ENCODE assay signal across 27 cellular contexts in genomic region chr20:43007525-43007924, GRCh38.
"Had no signal": no experiment of that assay in that cellular context is flagged by ENCODE, and none has a peak within 500 bp of the region (broad histone marks: within the 10 kb centered on the region; RNA-seq: fewer than 3 reads in every experiment).

No MANE protein-coding gene starts in this region.

- H3K36me3 ChIP-seq: esophagus squamous epithelium, heart right ventricle, left ventricle myocardium inferior, lower lobe of right lung, neutrophil, pancreas, right lobe of liver, stomach, thyroid gland, vagina had no signal

- H3K27ac Mint-ChIP-seq: memory B cell; natural killer cell; progenitor cell of endocrine pancreas; stimulated activated effector memory CD8-positive, alpha-beta T cell treated with anti-CD3 and anti-CD28 coated beads, Interleukin-12 subunit alpha, Interleukin-12 subunit beta, amount 100 ng/mL, for 72 hours had no signal

- H3K4me3 ChIP-seq: coronary artery, esophagus squamous epithelium, heart right ventricle, left ventricle myocardium inferior, lower lobe of right lung, pancreas, right lobe of liver, stomach, thyroid gland, vagina had no signal

- H3K27ac ChIP-seq: coronary artery, esophagus squamous epithelium, heart right ventricle, left ventricle myocardium inferior, lower lobe of right lung, neutrophil, pancreas, right lobe of liver, stomach, thyroid gland, vagina had no signal

- H3K36me3 Mint-ChIP-seq: memory B cell; natural killer cell; stimulated activated effector memory CD8-positive, alpha-beta T cell treated with anti-CD3 and anti-CD28 coated beads, Interleukin-12 subunit alpha, Interleukin-12 subunit beta, amount 100 ng/mL, for 72 hours had no signal

- DNase-seq: dermis blood vessel endothelial cell; effector memory CD4-positive, alpha-beta T cell; erythroblast; esophagus squamous epithelium; foreskin melanocyte; glutamatergic neuron; heart right ventricle; hippocampal formation; left cardiac atrium; left ventricle myocardium inferior; lower lobe of right lung; natural killer cell; pancreas; right lobe of liver; small intestine; stimulated activated CD4-positive, alpha-beta T cell treated with anti-CD3 and anti-CD28 coated beads, Interleukin-2, amount 100 ng/mL, for 24 hours; stimulated activated CD4-positive, alpha-beta T cell treated with anti-CD3 and anti-CD28 coated beads, Interleukin-4, amount 100 ng/mL, for 24 hours; stimulated activated naive CD4-positive, alpha-beta T cell treated with Interleukin-2 at 50 U/mL for 16 hours; stomach; thyroid gland; trophoblast cell had no signal

- H3K4me1 ChIP-seq: esophagus squamous epithelium, heart right ventricle, left ventricle myocardium inferior, lower lobe of right lung, right lobe of liver, stomach, thyroid gland, vagina had no signal

- H3K4me1 Mint-ChIP-seq: memory B cell; natural killer cell; stimulated activated effector memory CD8-positive, alpha-beta T cell treated with anti-CD3 and anti-CD28 coated beads, Interleukin-12 subunit alpha, Interleukin-12 subunit beta, amount 100 ng/mL, for 72 hours had no signal

- H3K9me3 ChIP-seq: esophagus squamous epithelium, heart right ventricle, left ventricle myocardium inferior, lower lobe of right lung, neutrophil, pancreas, right lobe of liver, stomach, thyroid gland, vagina had no signal

- H3K27me3 Mint-ChIP-seq: memory B cell, progenitor cell of endocrine pancreas had no signal

- H3K27me3 ChIP-seq: esophagus squamous epithelium, neutrophil, right lobe of liver, stomach, thyroid gland, vagina had no signal

- ATAC-seq: heart right ventricle; left cardiac atrium; lower lobe of right lung; natural killer cell; stimulated activated effector memory CD8-positive, alpha-beta T cell treated with anti-CD3 and anti-CD28 coated beads, Interleukin-12 subunit alpha, Interleukin-12 subunit beta, amount 100 ng/mL, for 72 hours had no signal

- H3K4me3 Mint-ChIP-seq: memory B cell; natural killer cell; stimulated activated effector memory CD8-positive, alpha-beta T cell treated with anti-CD3 and anti-CD28 coated beads, Interleukin-12 subunit alpha, Interleukin-12 subunit beta, amount 100 ng/mL, for 72 hours had no signal
